ENCODE assay signal across 4 cellular contexts in the genomic region with DNA sequence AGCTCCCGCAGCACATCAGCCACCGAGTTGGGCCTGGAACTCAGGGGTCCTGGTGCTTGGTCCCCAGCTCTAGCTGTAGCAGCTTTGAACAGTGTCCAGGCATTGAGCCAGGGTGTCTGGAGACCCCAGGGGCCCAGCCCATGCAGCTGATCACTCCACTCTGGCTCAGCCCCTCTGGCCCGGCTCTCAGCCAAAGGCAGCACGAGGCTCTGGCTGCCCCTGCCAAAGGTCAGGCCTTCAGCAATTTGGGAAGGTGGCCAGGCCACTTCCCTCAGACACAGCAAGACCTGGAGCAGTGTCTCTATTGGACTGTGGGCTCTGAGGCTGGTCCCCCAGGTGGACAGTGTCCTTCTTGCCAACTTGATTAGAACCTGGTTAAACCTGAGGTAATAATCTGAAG.
A peak's percentile ranks its signal among the peaks of the same experiment; 100 is the strongest.
TF ChIP-seq lines count a peak whose summit lies in the region.

No MANE protein-coding gene starts in this region.

TF ChIP-seq in liver, 16 proteins besides CTCF, POLR2A, EP300 and RAD21:
- TF ChIP-seq, protein P1, sequence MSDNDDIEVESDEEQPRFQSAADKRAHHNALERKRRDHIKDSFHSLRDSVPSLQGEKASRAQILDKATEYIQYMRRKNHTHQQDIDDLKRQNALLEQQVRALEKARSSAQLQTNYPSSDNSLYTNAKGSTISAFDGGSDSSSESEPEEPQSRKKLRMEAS (IDR thresholded peaks at IDR 0.05), result no peak
- TF ChIP-seq RXRA (IDR thresholded peaks at IDR 0.05) (peak; percentile 28 to 71), FOXA1 (IDR thresholded peaks at IDR 0.05) (no peak), GABPA (IDR thresholded peaks at IDR 0.05 in 1 of 2, conservative IDR thresholded peaks at IDR 0.05 in 1 of 2) (no peak), SP1 (IDR thresholded peaks at IDR 0.05) (peak; percentile 18), JUND (IDR thresholded peaks at IDR 0.05) (no peak), EGR1 (IDR thresholded peaks at IDR 0.05; ENCODE audit: low read depth in 2 of 2) (no peak), NR2F2 (IDR thresholded peaks at IDR 0.05) (peak; percentile 44), HNF4A (conservative IDR thresholded peaks at IDR 0.05) (peak; percentile 46 to 70)

TF ChIP-seq in HepG2, 621 proteins besides CTCF, POLR2A, EP300 and RAD21:
- no peak for TF ChIP-seq HMGXB4 (CRISPR knock-in tag; IDR thresholded peaks at IDR 0.05; ENCODE audit: borderline replicate concordance in 1 of 2, low read depth in 1 of 2)

TF ChIP-seq in endothelial cell of umbilical vein, 7 proteins besides CTCF, POLR2A, EP300 and RAD21:
- TF ChIP-seq MYC (IDR thresholded peaks at IDR 0.05; ENCODE audit: low read depth, low read length) (no peak), GATA2 (IDR thresholded peaks at IDR 0.05; ENCODE audit: insufficient read depth, insufficient read length, low read depth, low read length) (no peak), FOS (IDR thresholded peaks at IDR 0.05; ENCODE audit: borderline replicate concordance, insufficient read depth, low read length) (no peak), JUN (IDR thresholded peaks at IDR 0.05; ENCODE audit: borderline replicate concordance, insufficient read depth, insufficient read length, low read depth) (no peak), POLR2AphosphoS5 (IDR thresholded peaks at IDR 0.05; ENCODE audit: insufficient read depth, low read depth, low read length) (no peak), EZH2 (IDR thresholded peaks at IDR 0.05; ENCODE audit: borderline replicate concordance, low read depth, low read length, severe bottlenecking) (no peak)
- TF ChIP-seq, protein P1 (IDR thresholded peaks at IDR 0.05; ENCODE audit: insufficient read depth, insufficient read length), result no peak

TF ChIP-seq in SK-N-SH treated with all-trans-retinoic acid at 6 μM for 48 hours, 23 proteins besides CTCF, POLR2A, EP300 and RAD21:
- TF ChIP-seq ISL1 (CRISPR knock-in tag; IDR thresholded peaks at IDR 0.05), result no peak
- TF ChIP-seq CSDC2 (CRISPR knock-in tag; IDR thresholded peaks at IDR 0.05), result no peak
TF ChIP-seq in SK-N-SH treated with all-trans-retinoic acid at 6 μM for 48 hours: peak in this region for 0.
